ENCODE assay signal across 32 cellular contexts in genomic region chr5:116848974-116849586, GRCh38.
A peak's percentile ranks its signal among the peaks of the same experiment; 100 is the strongest.
DNase-seq lines count a peak whose midpoint lies in the region; ATAC-seq, FAIRE-seq and TF ChIP-seq lines count a peak whose summit lies in the region.
"Had no signal": no experiment of that assay in that cellular context is flagged by ENCODE, and none has a peak within 500 bp of the region (broad histone marks: within the 10 kb centered on the region; RNA-seq: fewer than 3 reads in every experiment).

No MANE protein-coding gene starts in this region.

- TF ChIP-seq EP300 in GM12878 (IDR thresholded peaks at IDR 0.05; ENCODE audit: borderline replicate concordance in 1 of 2, control insufficient read depth in 1 of 2, low read depth in 2 of 2, low read length in 2 of 2), result no peak

- RAD21 ChIA-PET in GM12878 (lab: Charles Lee; ENCODE audit: unreplicated experiment), result no interaction called here

- BruUV-seq in GM12878 (replicated peaks; lab: Mats Ljungman, UMichigan), result no TSS peak

- no peak overlapping the region for H2AFZ ChIP-seq in GM12878 (ENCODE audit: control insufficient read depth, low read depth, low read length)
- H2AFZ ChIP-seq: GM23248 had no signal

- intact Hi-C loops in left cardiac atrium (cut with DNase I), result no loop called here
- intact Hi-C loops in GM12878 (cut with micrococcal nuclease; ENCODE audit: unreplicated experiment), result no loop called here
- intact Hi-C loops in activated CD4-positive, alpha-beta memory T cell treated with anti-CD3 and anti-CD28 coated beads for 36 hours (cut with micrococcal nuclease), result no loop called here

- H3K36me3 ChIP-seq in cardiac muscle cell, result no peaks in the 10 kb centered on the region
- no peaks in the 10 kb centered on the region for H3K36me3 ChIP-seq in GM12878 (ENCODE audit: control insufficient read depth in 2 of 2, insufficient read depth in 2 of 2, low read length in 1 of 2)
- H3K36me3 ChIP-seq: brain microvascular endothelial cell, left ventricle myocardium inferior, SJSA1, upper lobe of right lung had no signal

- no peak for TF ChIP-seq CTCF in cardiac muscle cell (IDR thresholded peaks at IDR 0.05; ENCODE audit: low read depth, low read length)
- no peak for TF ChIP-seq CTCF in GM12878 (IDR thresholded peaks at IDR 0.05 in 2 of 3, conservative IDR thresholded peaks at IDR 0.05 in 1 of 3; ENCODE audit: control insufficient read depth in 2 of 3, extremely low read depth in 1 of 3, insufficient read depth in 1 of 3, low read depth in 3 of 3, low read length in 3 of 3)
- no peak for TF ChIP-seq CTCF in foreskin fibroblast (IDR thresholded peaks at IDR 0.05; ENCODE audit: low read depth, low read length)
- no peak for TF ChIP-seq CTCF in D721Med (IDR thresholded peaks at IDR 0.05; ENCODE audit: insufficient read depth, missing control alignments)

- CTCF ChIA-PET in GM12878 (lab: Yijun Ruan, JAX), result no interaction called here
- CTCF ChIA-PET in activated CD4-positive, alpha-beta memory T cell treated with anti-CD3 and anti-CD28 coated beads for 36 hours (lab: Charles Lee), result no interaction called here

- H3K9me3 ChIP-seq in cardiac muscle cell (ENCODE audit: low read depth), result no peaks in the 10 kb centered on the region
- H3K9me3 ChIP-seq in GM12878 (replicated peaks; ENCODE audit: control insufficient read depth, insufficient read depth, low read length), result no peaks in the 10 kb centered on the region
- H3K9me3 ChIP-seq: A549, left ventricle myocardium inferior, upper lobe of right lung had no signal

- no peaks in the 10 kb centered on the region for H3K79me2 ChIP-seq in GM12878 (ENCODE audit: control insufficient read depth, insufficient read depth, low read length)

- DNase-seq in cardiac muscle cell (ENCODE audit: low read depth in 1 of 2, low spot score in 1 of 2) (peak; percentile 3 to 32), left cardiac atrium (no peak), GM12878 (ENCODE audit: low read depth, low spot score) (no peak), foreskin fibroblast (no peak), D721Med (ENCODE audit: insufficient read length, low spot score) (no peak), cerebellum (ENCODE audit: low spot score) (no peak)
- DNase-seq in activated CD4-positive, alpha-beta memory T cell treated with anti-CD3 and anti-CD28 coated beads for 36 hours, result no peak
- DNase-seq: activated CD4-positive, alpha-beta T cell treated with anti-CD3 and anti-CD28 coated beads for 1 hour; activated gamma-delta T cell; activated naive CD8-positive, alpha-beta T cell treated with anti-CD3 and anti-CD28 coated beads, Interleukin-2, amount 50 U/mL, for 24 hours; brain microvascular endothelial cell; CD8-positive, alpha-beta memory T cell; DMS79; effector CD8-positive, alpha-beta T cell; foreskin keratinocyte; GF-D8; GM23248; HFFc6; left ventricle myocardium inferior; naive thymus-derived CD4-positive, alpha-beta T cell; NCI-H1105; NCI-H2081 treated with DMSO at 0.1 percent for 48 hours; NCI-H526; occipital lobe; T-cell; upper lobe of right lung had no signal

- no peaks in the 10 kb centered on the region for H4K20me1 ChIP-seq in GM12878 (ENCODE audit: control insufficient read depth, insufficient read depth)

- no peak overlapping the region for H3K27ac ChIP-seq in cardiac muscle cell
- no peak overlapping the region for H3K27ac ChIP-seq in GM12878 (ENCODE audit: control insufficient read depth, insufficient read depth)
- H3K27ac ChIP-seq: A549, brain microvascular endothelial cell, foreskin keratinocyte, GM23248, left ventricle myocardium inferior, SJSA1, upper lobe of right lung had no signal

- WGBS in GM12878 (ENCODE audit: insufficient coverage, insufficient replicate concordance, low lambda C conversion rate, missing lambda C conversion rate), result 46% methylated on average over 3 of the region's 3 CpGs

- ATAC-seq in left cardiac atrium, result no peak
- ATAC-seq in HG03565 (IDR thresholded peaks at IDR 0.05; ENCODE audit: unreplicated experiment), result peak; percentile 60
- ATAC-seq in GM12878, result peak; percentile 47; the same call in 2 of the 3 replicates
- ATAC-seq: A549; activated naive CD8-positive, alpha-beta T cell treated with anti-CD3 and anti-CD28 coated beads, Interleukin-2, amount 50 U/mL, for 24 hours; foreskin keratinocyte; naive thymus-derived CD4-positive, alpha-beta T cell; T-cell; upper lobe of right lung had no signal

- H3K9me3 Mint-ChIP-seq in activated CD4-positive, alpha-beta memory T cell treated with anti-CD3 and anti-CD28 coated beads for 36 hours, result peaks cover 2% of the 10 kb centered on the region
- H3K9me3 Mint-ChIP-seq: activated naive CD8-positive, alpha-beta T cell treated with anti-CD3 and anti-CD28 coated beads, Interleukin-2, amount 50 U/mL, for 24 hours had no signal

- no peaks in the 10 kb centered on the region for H3K4me1 Mint-ChIP-seq in activated CD4-positive, alpha-beta memory T cell treated with anti-CD3 and anti-CD28 coated beads for 36 hours (ENCODE audit: low read depth)
- H3K4me1 Mint-ChIP-seq: activated naive CD8-positive, alpha-beta T cell treated with anti-CD3 and anti-CD28 coated beads, Interleukin-2, amount 50 U/mL, for 24 hours; B cell; CD8-positive, alpha-beta memory T cell; naive thymus-derived CD4-positive, alpha-beta T cell; T-cell had no signal

- no peaks in the 10 kb centered on the region for H3K36me3 Mint-ChIP-seq in activated CD4-positive, alpha-beta memory T cell treated with anti-CD3 and anti-CD28 coated beads for 36 hours
- H3K36me3 Mint-ChIP-seq: CD8-positive, alpha-beta memory T cell; naive thymus-derived CD4-positive, alpha-beta T cell; T-cell had no signal

- H3K27me3 ChIP-seq in cardiac muscle cell (no peaks in the 10 kb centered on the region), GM12878 (replicated peaks in 1 of 2; ENCODE audit: control insufficient read depth in 2 of 2, insufficient read depth in 2 of 2, low read length in 1 of 2) (no peaks in the 10 kb centered on the region)
- H3K27me3 ChIP-seq: brain microvascular endothelial cell, foreskin keratinocyte, SJSA1, upper lobe of right lung had no signal

- H3K4me3 ChIP-seq in cardiac muscle cell (no peak overlapping the region), GM12878 (no peak overlapping the region), foreskin fibroblast (ENCODE audit: low read depth in 1 of 2, low read length in 2 of 2) (no peak overlapping the region)
- H3K4me3 ChIP-seq: A549, GM23248, left ventricle myocardium inferior, SJSA1, upper lobe of right lung had no signal

- in situ Hi-C loops in GM12878 (cut with MboI), result no loop called here

- no peak overlapping the region for H3K9ac ChIP-seq in GM12878 (ENCODE audit: control insufficient read depth, insufficient read depth, low read length)
- H3K9ac ChIP-seq: GM23248 had no signal

- no peak overlapping the region for H3K4me2 ChIP-seq in GM12878 (ENCODE audit: control insufficient read depth, insufficient read depth)
- H3K4me2 ChIP-seq: A549 had no signal

- TF ChIP-seq RAD21 in GM12878 (IDR thresholded peaks at IDR 0.05; ENCODE audit: insufficient read depth, low read depth, low read length), result no peak

- H3K27me3 Mint-ChIP-seq in activated CD4-positive, alpha-beta memory T cell treated with anti-CD3 and anti-CD28 coated beads for 36 hours, result no peaks in the 10 kb centered on the region
- H3K27me3 Mint-ChIP-seq: B cell, T-cell had no signal

- POLR2A ChIA-PET in GM12878 (lab: Charles Lee), result no interaction called here
- POLR2A ChIA-PET in activated CD4-positive, alpha-beta memory T cell treated with anti-CD3 and anti-CD28 coated beads for 36 hours (lab: Charles Lee), result no interaction called here

- no peak overlapping the region for H3K27ac Mint-ChIP-seq in activated CD4-positive, alpha-beta memory T cell treated with anti-CD3 and anti-CD28 coated beads for 36 hours
- H3K27ac Mint-ChIP-seq: activated naive CD8-positive, alpha-beta T cell treated with anti-CD3 and anti-CD28 coated beads, Interleukin-2, amount 50 U/mL, for 24 hours; B cell; CD8-positive, alpha-beta memory T cell; HFFc6; naive thymus-derived CD4-positive, alpha-beta T cell; T-cell had no signal

- SMC1A ChIA-PET in GM12878 (lab: Charles Lee; ENCODE audit: uncharacterized antibody, unreplicated experiment), result no interaction called here

- TF ChIP-seq POLR2A in GM12878 (IDR thresholded peaks at IDR 0.05; ENCODE audit: low read depth, low read length), result no peak

- FAIRE-seq in GM12878 (lab: Jason Lieb, UNC), result no peak
- FAIRE-seq in D721Med (lab: Jason Lieb, UNC), result no peak
- FAIRE-seq: A549, colon, GM19239 had no signal

- H3K4me1 ChIP-seq in cardiac muscle cell (ENCODE audit: low read depth) (peaks cover 3% of the 10 kb centered on the region), GM12878 (ENCODE audit: control insufficient read depth, insufficient read depth, low read length) (no peaks in the 10 kb centered on the region)
- H3K4me1 ChIP-seq: A549, foreskin keratinocyte, left ventricle myocardium inferior, SJSA1, upper lobe of right lung had no signal

- H3K4me3 Mint-ChIP-seq in activated CD4-positive, alpha-beta memory T cell treated with anti-CD3 and anti-CD28 coated beads for 36 hours, result no peak overlapping the region
- H3K4me3 Mint-ChIP-seq: activated naive CD8-positive, alpha-beta T cell treated with anti-CD3 and anti-CD28 coated beads, Interleukin-2, amount 50 U/mL, for 24 hours; B cell; CD8-positive, alpha-beta memory T cell; HFFc6; naive thymus-derived CD4-positive, alpha-beta T cell; T-cell had no signal

TF ChIP-seq in GM12878, 131 proteins besides CTCF, POLR2A, EP300 and RAD21 (continues in another document):
- TF ChIP-seq ZNF24 (IDR thresholded peaks at IDR 0.05), result peak; percentile 71; the same call in 1 of the 2 replicates
- TF ChIP-seq EED (IDR thresholded peaks at IDR 0.05; ENCODE audit: low read depth), result no peak
- 0 out of 2 replicates have a peak, but pooled peaks have one; percentile 25 for TF ChIP-seq IKZF1 (conservative IDR thresholded peaks at IDR 0.05)

Comparison
In these comparisons a context has a peak if more than half of its experiments do, and no peak if none do; other contexts are left out.
1. DNase-seq: peak in cardiac muscle cell (2 of 2); none in left cardiac atrium (single experiment), GM12878 (single experiment), foreskin fibroblast (0 of 2), D721Med (single experiment), activated CD4-positive, alpha-beta memory T cell treated with anti-CD3 and anti-CD28 coated beads for 36 hours (single experiment) and cerebellum (single experiment).
2. ATAC-seq: peak in HG03565 (single experiment) and GM12878 (single experiment); none in left cardiac atrium (0 of 2).